ENCODE assay signal across 14 cellular contexts in the genomic region with DNA sequence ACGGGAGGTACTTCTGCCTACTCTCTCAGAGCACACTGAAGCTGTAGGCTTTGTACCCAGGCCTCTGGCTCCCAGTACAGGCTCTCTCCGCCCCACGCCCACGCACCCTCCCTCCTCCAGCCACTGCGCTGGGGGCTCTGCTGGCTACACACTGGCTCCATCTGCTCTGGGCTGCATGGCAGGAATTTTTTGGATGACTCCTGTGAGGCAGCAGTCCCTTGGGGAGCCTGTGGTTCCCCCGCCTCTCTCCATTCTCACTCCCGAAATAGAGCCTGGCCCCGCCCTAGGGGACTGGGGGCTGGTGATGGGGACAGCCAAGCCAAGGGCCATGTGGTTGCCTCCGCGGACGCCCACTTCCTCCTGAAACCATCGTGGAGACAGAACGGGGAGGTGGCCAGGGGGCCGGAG. TPM values are rescaled to one million over a fixed set of nuclear protein-coding genes. Genes with fewer than 3 reads are reported as not detected.
DNase-seq lines count a peak whose midpoint lies in the region; ATAC-seq and TF ChIP-seq lines count a peak whose summit lies in the region.
"Had no signal": no experiment of that assay in that cellular context is flagged by ENCODE, and none has a peak within 500 bp of the region (broad histone marks: within the 10 kb centered on the region; RNA-seq: fewer than 3 reads in every experiment).

No MANE protein-coding gene starts in this region.

- peaks cover 60% of the 10 kb centered on the region for H3K27me3 Mint-ChIP-seq in Calu3 (ENCODE audit: unreplicated experiment)

- H3K27ac ChIP-seq in RWPE2 (ENCODE audit: poor library complexity, severe bottlenecking) (no peak overlapping the region), spleen (peak overlapping the region in 4 of 8 donors; percentile 36 to 69 (median 51))

- ATAC-seq in RWPE2 (ENCODE audit: low read depth), result no peak
- no peak for ATAC-seq in GM19324 (IDR thresholded peaks at IDR 0.05; ENCODE audit: low FRiP score, unreplicated experiment)
- no peak for ATAC-seq in HG03354 (IDR thresholded peaks at IDR 0.05; ENCODE audit: poor library complexity, severe bottlenecking, unreplicated experiment)

- TF ChIP-seq POLR2A in spleen (IDR thresholded peaks at IDR 0.05), result no peak

- H3K4me3 ChIP-seq in RWPE2 (ENCODE audit: severe bottlenecking) (no peak overlapping the region), spleen (peak overlapping the region in 1 of 8 donors; percentile 50)

- no TSS peak for BruUV-seq in Calu3 (replicated peaks; lab: Mats Ljungman, UMichigan)

- H3K4me3 Mint-ChIP-seq in Calu3 (ENCODE audit: low read depth, unreplicated experiment), result no peak overlapping the region
- H3K4me3 Mint-ChIP-seq: activated CD4-positive, alpha-beta memory T cell treated with anti-CD3 and anti-CD28 coated beads for 36 hours; activated naive CD8-positive, alpha-beta T cell treated with anti-CD3 and anti-CD28 coated beads for 36 hours had no signal

- intact Hi-C loops in spleen (cut with DNase I; ENCODE audit: low total_unique reads) (no loop called here), Calu3 (cut with micrococcal nuclease; ENCODE audit: unreplicated experiment) (no loop called here)

- H3K9me3 ChIP-seq in RWPE2 (ENCODE audit: severe bottlenecking) (no peaks in the 10 kb centered on the region), spleen (no peaks in the 10 kb centered on the region)

- H3K4me1 ChIP-seq in RWPE2 (ENCODE audit: insufficient read depth, poor library complexity, severe bottlenecking), result no peaks in the 10 kb centered on the region
- H3K4me1 ChIP-seq in spleen, result peaks cover 0 to 13% (median 0%) of the 10 kb centered on the region in 6 donors

- TF ChIP-seq CTCF in RWPE2 (IDR thresholded peaks at IDR 0.05; ENCODE audit: poor library complexity, severe bottlenecking) (no peak), spleen (IDR thresholded peaks at IDR 0.05 in 8 of 11, conservative IDR thresholded peaks at IDR 0.05 in 3 of 11) (no peak), Calu3 (IDR thresholded peaks at IDR 0.05; ENCODE audit: unreplicated experiment) (no peak)

- no peaks in the 10 kb centered on the region for H3K4me1 Mint-ChIP-seq in Calu3 (ENCODE audit: low read depth, unreplicated experiment)
- H3K4me1 Mint-ChIP-seq: activated naive CD8-positive, alpha-beta T cell treated with anti-CD3 and anti-CD28 coated beads for 36 hours had no signal

- no peaks in the 10 kb centered on the region for H3K9me3 Mint-ChIP-seq in Calu3 (ENCODE audit: low read depth, unreplicated experiment)
- H3K9me3 Mint-ChIP-seq: activated CD4-positive, alpha-beta memory T cell treated with anti-CD3 and anti-CD28 coated beads for 36 hours; activated naive CD8-positive, alpha-beta T cell treated with anti-CD3 and anti-CD28 coated beads for 36 hours had no signal

- peaks cover 33% of the 10 kb centered on the region for H3K27me3 ChIP-seq in RWPE2 (ENCODE audit: insufficient read depth, poor library complexity, severe bottlenecking)
- peaks cover 0 to 80% (median 6%) of the 10 kb centered on the region in 7 donors for H3K27me3 ChIP-seq in spleen (replicated peaks in 1 of 7)

- 28 to 35% (median 34%) methylated on average over 13 to 14 of the region's 14 CpGs for WGBS in spleen, 5 donors

- CTCF ChIA-PET in Calu3 (lab: Charles Lee), result no interaction called here

- no peaks in the 10 kb centered on the region for H3K36me3 Mint-ChIP-seq in Calu3 (ENCODE audit: insufficient read depth, unreplicated experiment)
- H3K36me3 Mint-ChIP-seq: activated CD4-positive, alpha-beta memory T cell treated with anti-CD3 and anti-CD28 coated beads for 36 hours; activated naive CD8-positive, alpha-beta T cell treated with anti-CD3 and anti-CD28 coated beads for 36 hours had no signal

- DNase-seq in EH (ENCODE audit: low read depth) (peak; percentile 55), RWPE2 (ENCODE audit: low spot score) (peak; percentile 45), globus pallidus (ENCODE audit: low spot score) (peak; percentile 60), spleen (peak; percentile 73), Calu3 (no peak), NCI-H2196 (lab: John Stamatoyannopoulos, UW; ENCODE audit: unreplicated experiment) (no peak)
- DNase-seq: activated CD4-positive, alpha-beta memory T cell treated with anti-CD3 and anti-CD28 coated beads for 36 hours; activated naive CD8-positive, alpha-beta T cell treated with anti-CD3 and anti-CD28 coated beads for 36 hours; DMS79 treated with DMSO at 0.1 percent for 48 hours; NCI-H2081; SHP77 had no signal

- H3K36me3 ChIP-seq in RWPE2 (ENCODE audit: low read depth), result no peaks in the 10 kb centered on the region
- no peaks in the 10 kb centered on the region for H3K36me3 ChIP-seq in spleen

- no peak overlapping the region for H3K27ac Mint-ChIP-seq in Calu3 (ENCODE audit: unreplicated experiment)
- H3K27ac Mint-ChIP-seq: activated CD4-positive, alpha-beta memory T cell treated with anti-CD3 and anti-CD28 coated beads for 36 hours; activated naive CD8-positive, alpha-beta T cell treated with anti-CD3 and anti-CD28 coated beads for 36 hours had no signal

RNA-seq across cellular contexts. Expression of a gene that starts 58.1 kb away (rescaled TPM):
- 10 to 100 TPM; 19.5 to 42.1 (median 37.6) TPM for total RNA-seq in spleen
- polyA plus RNA-seq in spleen, result 10 to 100 TPM in 1 of 3 donors, 1 to 10 TPM in 2; 9.4 to 15.5 (median 9.9) TPM
- total RNA-seq in Calu3 (2022), result 2.4 and 3.4 TPM in 2 replicates
- total RNA-seq: activated CD4-positive, alpha-beta memory T cell treated with anti-CD3 and anti-CD28 coated beads for 36 hours; activated naive CD8-positive, alpha-beta T cell treated with anti-CD3 and anti-CD28 coated beads for 36 hours; epithelial cell of proximal tubule had no signal

Comparison
In these comparisons a context has a peak if more than half of its experiments do, and no peak if none do; other contexts are left out.
1. DNase-seq: peak in EH (single experiment), RWPE2 (single experiment), globus pallidus (single experiment) and spleen (single experiment); none in Calu3 (single experiment) and NCI-H2196 (single experiment).